Comparison of ENCODE assay signal across 24 cellular contexts in the genomic region with DNA sequence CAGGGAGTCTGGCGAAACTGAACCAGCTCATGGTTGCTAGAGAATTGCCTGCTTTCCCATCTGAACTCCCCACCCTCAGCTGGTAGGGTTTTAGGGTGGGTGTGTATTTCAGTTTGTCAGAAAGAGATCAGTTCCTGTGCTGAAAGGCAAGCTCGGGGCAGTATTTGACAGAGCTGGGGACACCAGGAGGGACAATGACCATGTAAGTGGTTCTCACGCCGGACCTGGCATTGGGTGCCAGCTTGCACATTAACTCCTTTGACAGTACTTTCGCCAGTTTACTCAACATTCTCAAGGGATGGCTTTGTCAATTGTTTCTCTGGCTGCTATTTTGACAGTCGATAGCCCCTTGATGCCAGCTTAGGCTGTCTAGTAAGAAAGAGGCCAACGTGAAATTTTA.
"Had no signal": no experiment of that assay in that cellular context is flagged by ENCODE, and none has a peak within 500 bp of the region (broad histone marks: within the 10 kb centered on the region; RNA-seq: fewer than 3 reads in every experiment).

No MANE protein-coding gene starts in this region.

- H3K27me3 ChIP-seq: adrenal gland, SJSA1 had no signal

- H3K9me3 ChIP-seq: adrenal gland, SJSA1 had no signal

- H3K27ac ChIP-seq: adrenal gland, SJSA1 had no signal

- H3K4me1 ChIP-seq: adrenal gland had no signal

- H3K36me3 ChIP-seq: adrenal gland, SJSA1 had no signal

- DNase-seq: activated CD4-positive, alpha-beta T cell treated with anti-CD3 and anti-CD28 coated beads for 48 hours; activated CD4-positive, alpha-beta T cell treated with anti-CD3 and anti-CD28 coated beads, Interleukin-2, amount 50 U/mL, for 4 hours; activated CD4-positive, CD25-positive, alpha-beta regulatory T cell treated with anti-CD3 and anti-CD28 coated beads, Interleukin-2, amount 50 U/mL, for 72 hours; activated CD8-positive, alpha-beta memory T cell treated with anti-CD3 and anti-CD28 coated beads, Interleukin-2, amount 50 U/mL, for 48 hours; activated CD8-positive, alpha-beta T cell treated with anti-CD3 and anti-CD28 coated beads, Interleukin-2, amount 10 ng/mL, durations not matched to agents 7 days and 5 days; activated naive CD4-positive, alpha-beta T cell treated with anti-CD3 and anti-CD28 coated beads, Interleukin-2, amount 50 U/mL, for 16 hours; activated naive CD8-positive, alpha-beta T cell treated with anti-CD3 and anti-CD28 coated beads, Interleukin-2, amount 10 ng/mL, durations not matched to agents 7 days and 5 days; activated T-cell treated with anti-CD3 and anti-CD28 coated beads, Interleukin-2, amount 50 U/mL, for 1 hour; adrenal gland; Karpas-422; MM.1S; NCI-H146; NCI-H187 treated with DMSO at 0.1 percent for 48 hours; NCI-H2081 treated with DMSO at 0.1 percent for 48 hours; NCI-H345; NCI-H510A; NCI-H526 treated with DMSO at 0.1 percent for 48 hours; NCI-H82; PC-3; SHP77 had no signal

- H3K4me3 ChIP-seq: adrenal gland, K562, SJSA1 had no signal

- ATAC-seq: activated CD8-positive, alpha-beta T cell treated with anti-CD3 and anti-CD28 coated beads, Interleukin-2, amount 10 ng/mL, durations not matched to agents 7 days and 5 days; K562; PC-3; WTC11 had no signal

- FAIRE-seq: K562, RCC 7860 had no signal
